In the genomic region with DNA sequence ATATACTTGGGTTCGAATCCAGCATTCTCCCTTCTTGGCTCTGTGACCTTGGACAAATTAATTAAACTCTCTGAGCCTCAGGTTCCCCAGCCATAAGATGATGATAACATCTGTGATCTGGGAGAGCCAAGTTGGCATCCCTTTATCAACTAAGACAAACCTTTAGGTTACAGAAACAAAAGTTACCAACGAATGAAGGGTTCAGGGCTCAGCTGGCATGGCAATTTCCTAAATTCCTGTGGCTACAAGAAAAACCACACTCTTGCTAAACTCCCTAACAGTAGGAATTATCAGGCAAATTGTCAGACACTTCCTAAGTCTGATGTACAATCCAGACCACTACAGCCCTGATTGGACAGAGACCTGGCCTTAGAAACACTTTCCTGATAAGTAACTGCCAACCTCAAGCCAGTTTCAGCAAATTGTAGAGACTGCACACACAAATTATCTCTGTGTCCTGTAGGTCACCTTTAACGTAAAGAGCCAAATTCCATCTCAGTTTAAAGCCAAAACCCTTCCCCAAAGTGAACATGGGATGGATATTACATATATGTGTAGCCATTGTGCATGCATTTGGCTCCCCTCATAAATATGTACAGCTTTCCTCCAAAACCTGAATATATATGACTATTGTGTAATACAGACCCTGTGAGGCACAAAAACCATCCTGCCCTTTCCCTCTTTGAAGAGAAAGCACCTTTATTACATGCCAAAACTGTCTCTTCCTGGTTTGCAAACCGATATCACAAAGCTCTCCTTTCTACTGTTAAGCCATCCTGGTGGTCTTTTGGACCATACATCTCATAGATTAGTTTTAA, we compare ENCODE assay signal across 1 cellular context.
TF ChIP-seq lines count a peak whose summit lies in the region.

No MANE protein-coding gene starts in this region.

TF ChIP-seq in K562, 482 proteins besides CTCF, POLR2A, EP300 and RAD21 (continued from another document and continues in another):
- TF ChIP-seq PKNOX1 (IDR thresholded peaks at IDR 0.05) (peak; percentile 33; the same call in 1 of the 2 replicates), TEAD4 (IDR thresholded peaks at IDR 0.05; ENCODE audit: low read length) (peak; percentile 86), TEAD4 (CRISPR knock-in tag; IDR thresholded peaks at IDR 0.05; ENCODE audit: borderline replicate concordance) (no peak), KLF16 (IDR thresholded peaks at IDR 0.05) (peak; percentile 31; the same call in 1 of the 2 replicates), ZNF592 (IDR thresholded peaks at IDR 0.05) (0 out of 2 replicates have a peak, but pooled peaks have one; percentile 51), ZBTB5 (IDR thresholded peaks at IDR 0.05) (no peak), MYBL2 (IDR thresholded peaks at IDR 0.05; ENCODE audit: low read depth) (peak; percentile 44; the same call in 1 of the 2 replicates), MYBL2 (CRISPR knock-in tag; IDR thresholded peaks at IDR 0.05; ENCODE audit: borderline replicate concordance) (no peak), MTA3 (IDR thresholded peaks at IDR 0.05; ENCODE audit: borderline replicate concordance) (0 out of 2 replicates have a peak, but pooled peaks have one; percentile 16), TRIM24 (IDR thresholded peaks at IDR 0.05) (0 out of 4 replicates have a peak, but pooled peaks of 1 of the 2 experiments have one; percentile 12), ZBTB33 (CRISPR knock-in tag; IDR thresholded peaks at IDR 0.05) (no peak), CC2D1A (IDR thresholded peaks at IDR 0.05) (no peak), TSC22D4 (tag; IDR thresholded peaks at IDR 0.05) (no peak), ZNF586 (CRISPR knock-in tag; conservative IDR thresholded peaks at IDR 0.05) (no peak), ZNF740 (CRISPR knock-in tag; IDR thresholded peaks at IDR 0.05) (no peak), ZNF740 (tag; IDR thresholded peaks at IDR 0.05) (no peak), CHD2 (IDR thresholded peaks at IDR 0.05; ENCODE audit: low read depth, low read length) (no peak), AFF1 (IDR thresholded peaks at IDR 0.05; ENCODE audit: low read depth in 1 of 2, partially characterized antibody in 2 of 2) (peak in 1 of 2 experiments; percentile 18), SMAD3 (CRISPR knock-in tag; conservative IDR thresholded peaks at IDR 0.05) (no peak), TBP (optimal IDR thresholded peaks at IDR 0.05; ENCODE audit: low read depth, low read length) (peak; percentile 40), FOXM1 (IDR thresholded peaks at IDR 0.05; ENCODE audit: low read depth) (peak; percentile 38; the same call in 1 of the 2 replicates), FOXM1 (CRISPR knock-in tag; IDR thresholded peaks at IDR 0.05; ENCODE audit: low read depth) (no peak), MCM5 (IDR thresholded peaks at IDR 0.05; ENCODE audit: low read depth) (no peak), SMARCB1 (IDR thresholded peaks at IDR 0.05; ENCODE audit: insufficient read length, low read depth) (no peak)
- TF ChIP-seq, protein P1, sequence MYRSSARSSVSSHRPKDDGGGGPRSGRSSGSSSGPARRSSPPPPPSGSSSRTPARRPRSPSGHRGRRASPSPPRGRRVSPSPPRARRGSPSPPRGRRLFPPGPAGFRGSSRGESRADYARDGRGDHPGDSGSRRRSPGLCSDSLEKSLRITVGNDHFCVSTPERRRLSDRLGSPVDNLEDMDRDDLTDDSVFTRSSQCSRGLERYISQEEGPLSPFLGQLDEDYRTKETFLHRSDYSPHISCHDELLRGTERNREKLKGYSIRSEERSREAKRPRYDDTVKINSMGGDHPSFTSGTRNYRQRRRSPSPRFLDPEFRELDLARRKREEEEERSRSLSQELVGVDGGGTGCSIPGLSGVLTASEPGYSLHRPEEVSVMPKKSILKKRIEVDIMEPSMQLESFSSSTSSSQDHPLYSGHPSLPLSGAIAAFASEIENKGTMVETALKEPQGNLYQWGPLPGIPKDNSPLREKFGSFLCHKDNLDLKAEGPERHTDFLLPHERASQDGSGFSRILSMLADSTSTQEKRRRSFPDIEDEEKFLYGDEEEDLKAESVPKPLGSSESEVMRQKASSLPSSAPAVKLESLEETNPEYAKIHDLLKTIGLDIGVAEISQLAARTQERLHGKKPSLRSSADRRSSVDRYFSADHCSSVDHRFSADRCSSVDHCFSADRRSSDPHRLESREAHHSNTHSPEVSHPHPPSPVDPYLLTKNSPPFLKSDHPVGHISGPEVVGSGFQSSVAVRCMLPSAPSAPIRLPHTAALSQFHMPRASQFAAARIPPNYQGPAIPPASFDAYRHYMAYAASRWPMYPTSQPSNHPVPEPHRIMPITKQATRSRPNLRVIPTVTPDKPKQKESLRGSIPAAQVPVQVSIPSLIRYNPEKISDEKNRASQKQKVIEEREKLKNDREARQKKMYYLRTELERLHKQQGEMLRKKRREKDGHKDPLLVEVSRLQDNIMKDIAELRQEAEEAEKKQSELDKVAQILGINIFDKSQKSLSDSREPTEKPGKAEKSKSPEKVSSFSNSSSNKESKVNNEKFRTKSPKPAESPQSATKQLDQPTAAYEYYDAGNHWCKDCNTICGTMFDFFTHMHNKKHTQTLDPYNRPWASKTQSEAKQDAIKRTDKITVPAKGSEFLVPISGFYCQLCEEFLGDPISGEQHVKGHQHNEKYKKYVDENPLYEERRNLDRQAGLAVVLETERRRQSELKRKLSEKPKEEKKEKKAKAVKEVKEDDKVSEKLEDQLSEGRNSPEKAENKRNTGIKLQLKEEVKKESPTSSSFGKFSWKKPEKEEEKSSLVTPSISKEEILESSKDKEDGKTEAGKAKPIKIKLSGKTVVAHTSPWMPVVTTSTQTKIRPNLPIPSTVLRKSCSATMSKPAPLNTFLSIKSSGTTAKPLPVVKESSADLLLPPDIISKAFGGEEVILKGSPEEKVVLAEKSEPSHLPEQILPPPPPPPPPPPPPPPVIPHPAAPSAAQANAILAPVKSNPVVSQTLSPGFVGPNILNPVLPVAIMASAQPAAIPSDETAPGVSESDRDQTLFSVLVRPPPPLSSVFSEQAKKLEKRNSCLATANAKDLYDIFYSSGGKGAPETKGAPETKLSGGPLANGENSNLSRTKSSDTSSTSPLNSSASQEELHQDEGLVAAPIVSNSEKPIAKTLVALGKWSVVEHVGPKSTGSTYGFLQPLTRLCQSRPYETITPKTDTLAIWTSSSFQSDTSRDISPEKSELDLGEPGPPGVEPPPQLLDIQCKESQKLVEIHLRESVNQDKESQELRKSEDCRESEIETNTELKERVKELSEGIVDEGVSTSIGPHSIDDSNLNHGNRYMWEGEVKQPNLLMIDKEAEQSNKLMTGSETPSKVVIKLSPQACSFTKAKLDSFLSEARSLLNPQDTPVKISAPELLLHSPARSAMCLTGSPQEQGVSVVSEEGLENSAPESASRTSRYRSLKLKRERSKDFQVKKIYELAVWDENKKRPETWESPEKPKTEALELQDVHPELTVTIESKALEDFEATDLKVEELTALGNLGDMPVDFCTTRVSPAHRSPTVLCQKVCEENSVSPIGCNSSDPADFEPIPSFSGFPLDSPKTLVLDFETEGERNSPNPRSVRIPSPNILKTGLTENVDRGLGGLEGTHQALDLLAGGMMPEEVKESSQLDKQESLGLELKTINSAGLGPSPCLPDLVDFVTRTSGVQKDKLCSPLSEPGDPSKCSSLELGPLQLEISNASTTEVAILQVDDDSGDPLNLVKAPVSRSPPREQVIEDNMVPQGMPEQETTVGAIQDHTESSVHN (IDR thresholded peaks at IDR 0.05; ENCODE audit: borderline replicate concordance in 1 of 2, low read depth in 1 of 2) = peak in 1 of 2 experiments; percentile 28; a peak in 1 of 4 replicates
